In genomic region chr3:176870451-176870850, GRCh38 we compare ENCODE assay signal across 34 cellular contexts.
"Had no signal": no experiment of that assay in that cellular context is flagged by ENCODE, and none has a peak within 500 bp of the region (broad histone marks: within the 10 kb centered on the region; RNA-seq: fewer than 3 reads in every experiment).

No MANE protein-coding gene starts in this region.

- FAIRE-seq: colon had no signal

- H3K27me3 Mint-ChIP-seq: activated B cell treated with CpG ODN at 0.5 μM for 24 hours; activated CD8-positive, alpha-beta T cell treated with anti-CD3 and anti-CD28 coated beads for 36 hours; activated naive CD4-positive, alpha-beta T cell treated with anti-CD3 and anti-CD28 coated beads, Interleukin-2, amount 50 U/mL, for 24 hours; activated naive CD8-positive, alpha-beta T cell treated with anti-CD3 and anti-CD28 coated beads for 36 hours; activated naive CD8-positive, alpha-beta T cell treated with anti-CD3 and anti-CD28 coated beads, Interleukin-2, amount 50 U/mL, for 24 hours; brain had no signal

- H3K36me3 ChIP-seq: adrenal gland, ascending aorta, gastroesophageal sphincter, heart right ventricle, WERI-Rb-1 had no signal

- H3K27ac Mint-ChIP-seq: activated B cell treated with CpG ODN at 0.5 μM for 24 hours; activated CD8-positive, alpha-beta T cell treated with anti-CD3 and anti-CD28 coated beads for 36 hours; activated naive CD4-positive, alpha-beta T cell treated with anti-CD3 and anti-CD28 coated beads for 36 hours; activated naive CD4-positive, alpha-beta T cell treated with anti-CD3 and anti-CD28 coated beads, Interleukin-2, amount 50 U/mL, for 24 hours; activated naive CD8-positive, alpha-beta T cell treated with anti-CD3 and anti-CD28 coated beads for 36 hours; activated naive CD8-positive, alpha-beta T cell treated with anti-CD3 and anti-CD28 coated beads, Interleukin-2, amount 50 U/mL, for 24 hours; activated T-helper 1 cell treated with anti-CD3 and anti-CD28 coated beads, Interleukin-12 subunit alpha, Interleukin-12 subunit beta, Interleukin-2, Interleukin-4 antibody, amounts not matched to agents 30 ng/mL and 10 ng/mL and 1 ng/mL, durations not matched to agents 14 hours and 24 hours and 36 hours; activated T-helper 2 cell treated with anti-CD3 and anti-CD28 coated beads, Interferon-gamma antibody, Interleukin-2, Interleukin-4, amounts not matched to agents 10 μg/mL and 5 μg/mL and 100 μg/mL, durations not matched to agents 14 hours and 24 hours and 36 hours; brain; effector memory CD8-positive, alpha-beta T cell; T-cell; T-helper 1 cell treated with Interleukin-12 subunit alpha and Interleukin-12 subunit beta and Interleukin-4 antibody, amounts not matched to agents 30 μg/mL and 1 μg/mL, for 36 hours had no signal

- DNase-seq: activated B cell treated with CpG ODN at 0.5 μM for 24 hours; activated CD4-positive, alpha-beta T cell treated with anti-CD3 and anti-CD28 coated beads for 48 hours; activated CD4-positive, alpha-beta T cell treated with anti-CD3 and anti-CD28 coated beads, Interleukin-2, amount 50 U/mL, for 1 hour; activated CD4-positive, alpha-beta T cell treated with anti-CD3 and anti-CD28 coated beads, Interleukin-2, amount 50 U/mL, for 48 hours; activated CD8-positive, alpha-beta memory T cell treated with anti-CD3 and anti-CD28 coated beads for 24 hours; activated CD8-positive, alpha-beta T cell treated with anti-CD3 and anti-CD28 coated beads for 36 hours; activated effector memory CD4-positive, alpha-beta T cell treated with anti-CD3 and anti-CD28 coated beads, Interleukin-2, amount 50 U/mL, for 16 hours; activated naive CD4-positive, alpha-beta T cell treated with anti-CD3 and anti-CD28 coated beads for 36 hours; activated naive CD8-positive, alpha-beta T cell treated with anti-CD3 and anti-CD28 coated beads for 36 hours; activated naive CD8-positive, alpha-beta T cell treated with anti-CD3 and anti-CD28 coated beads, Interleukin-2, amount 50 U/mL, for 24 hours; activated T-cell treated with anti-CD3 and anti-CD28 coated beads, Interleukin-2, amount 50 U/mL, for 1 hour; activated T-cell treated with anti-CD3 and anti-CD28 coated beads, Interleukin-2, amount 50 U/mL, for 48 hours; adrenal gland; caudate nucleus; cortex of kidney; dermis blood vessel endothelial cell; effector CD4-positive, alpha-beta T cell; effector memory CD8-positive, alpha-beta T cell; foreskin fibroblast; heart right ventricle; SW 1271; T-cell; T1000; WERI-Rb-1 had no signal

- H3K9me3 Mint-ChIP-seq: activated naive CD4-positive, alpha-beta T cell treated with anti-CD3 and anti-CD28 coated beads, Interleukin-2, amount 50 U/mL, for 24 hours; activated T-helper 1 cell treated with anti-CD3 and anti-CD28 coated beads, Interleukin-12 subunit alpha, Interleukin-12 subunit beta, Interleukin-2, Interleukin-4 antibody, amounts not matched to agents 30 ng/mL and 10 ng/mL and 1 ng/mL, durations not matched to agents 14 hours and 24 hours and 36 hours; T-helper 1 cell treated with Interleukin-12 subunit alpha and Interleukin-12 subunit beta and Interleukin-4 antibody, amounts not matched to agents 30 μg/mL and 1 μg/mL, for 36 hours had no signal

- H3K27ac ChIP-seq: adrenal gland, ascending aorta, gastroesophageal sphincter, heart right ventricle, WERI-Rb-1 had no signal

- H3K27me3 ChIP-seq: adrenal gland, ascending aorta, gastroesophageal sphincter, heart right ventricle had no signal

- H3K4me1 ChIP-seq: adrenal gland, ascending aorta, gastroesophageal sphincter had no signal

- ATAC-seq: activated CD4-positive, CD25-positive, alpha-beta regulatory T cell treated with anti-CD3 and anti-CD28 coated beads, Interleukin-2, amount 50 U/mL, for 24 hours; activated CD8-positive, alpha-beta T cell treated with anti-CD3 and anti-CD28 coated beads for 36 hours; activated naive CD8-positive, alpha-beta T cell treated with anti-CD3 and anti-CD28 coated beads, Interleukin-2, amount 50 U/mL, for 24 hours; effector memory CD8-positive, alpha-beta T cell; esophagus mucosa; gastroesophageal sphincter; heart right ventricle; T-cell had no signal

- H3K4me3 Mint-ChIP-seq: activated B cell treated with CpG ODN at 0.5 μM for 24 hours; activated CD8-positive, alpha-beta T cell treated with anti-CD3 and anti-CD28 coated beads for 36 hours; activated naive CD4-positive, alpha-beta T cell treated with anti-CD3 and anti-CD28 coated beads for 36 hours; activated naive CD4-positive, alpha-beta T cell treated with anti-CD3 and anti-CD28 coated beads, Interleukin-2, amount 50 U/mL, for 24 hours; activated naive CD8-positive, alpha-beta T cell treated with anti-CD3 and anti-CD28 coated beads for 36 hours; activated naive CD8-positive, alpha-beta T cell treated with anti-CD3 and anti-CD28 coated beads, Interleukin-2, amount 50 U/mL, for 24 hours; activated T-helper 1 cell treated with anti-CD3 and anti-CD28 coated beads, Interleukin-12 subunit alpha, Interleukin-12 subunit beta, Interleukin-2, Interleukin-4 antibody, amounts not matched to agents 30 ng/mL and 10 ng/mL and 1 ng/mL, durations not matched to agents 14 hours and 24 hours and 36 hours; brain; effector memory CD8-positive, alpha-beta T cell; T-cell; T-helper 1 cell treated with Interleukin-12 subunit alpha and Interleukin-12 subunit beta and Interleukin-4 antibody, amounts not matched to agents 30 μg/mL and 1 μg/mL, for 36 hours had no signal

- H3K9me3 ChIP-seq: adrenal gland, ascending aorta, gastroesophageal sphincter had no signal

- H3K36me3 Mint-ChIP-seq: activated naive CD4-positive, alpha-beta T cell treated with anti-CD3 and anti-CD28 coated beads, Interleukin-2, amount 50 U/mL, for 24 hours; activated naive CD8-positive, alpha-beta T cell treated with anti-CD3 and anti-CD28 coated beads for 36 hours; brain; T-cell had no signal

- H3K4me3 ChIP-seq: adrenal gland, ascending aorta, gastroesophageal sphincter, heart right ventricle had no signal
